Comparison of ENCODE assay signal across 23 cellular contexts in the genomic region with DNA sequence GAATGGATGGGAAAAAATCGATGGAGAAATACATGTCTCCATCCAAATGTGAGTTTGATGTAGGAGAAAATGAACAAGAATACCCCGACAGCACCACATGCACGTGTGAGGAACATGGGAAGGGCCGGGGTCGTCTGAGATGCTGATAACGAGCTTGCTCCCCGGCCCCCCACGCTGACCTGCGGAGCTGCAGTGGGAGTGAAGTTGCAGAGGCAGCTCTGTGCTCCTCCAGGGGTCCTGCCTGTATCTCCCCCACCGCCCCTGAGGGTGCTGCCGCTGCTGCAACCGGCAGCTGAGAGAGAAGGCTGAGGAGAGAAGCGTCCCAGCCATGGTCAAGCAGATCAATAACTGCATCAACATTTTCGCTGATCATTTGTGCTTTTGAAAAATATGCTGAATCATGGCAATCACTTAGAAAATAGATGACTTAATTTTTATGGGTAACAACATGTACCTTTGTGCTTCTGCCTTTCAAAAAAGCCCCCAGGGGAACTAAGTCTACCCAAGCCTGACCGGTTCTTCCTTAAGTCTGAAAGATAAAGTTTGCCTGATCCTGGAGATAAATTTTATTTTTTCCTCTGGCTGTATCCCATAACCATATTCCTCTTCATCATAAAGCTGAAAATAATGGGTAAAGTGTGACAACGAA. TPM values are rescaled to one million over a fixed set of nuclear protein-coding genes. Genes with fewer than 3 reads are reported as not detected.
A peak's percentile ranks its signal among the peaks of the same experiment; 100 is the strongest.
DNase-seq lines count a peak whose midpoint lies in the region; ATAC-seq, FAIRE-seq and TF ChIP-seq lines count a peak whose summit lies in the region.
"Had no signal": no experiment of that assay in that cellular context is flagged by ENCODE, and none has a peak within 500 bp of the region (broad histone marks: within the 10 kb centered on the region; RNA-seq: fewer than 3 reads in every experiment).

No MANE protein-coding gene starts in this region.

- H2BK12ac ChIP-seq in H1 (ENCODE audit: low read depth, low read length) = no peak overlapping the region

- H2AK5ac ChIP-seq in H1 (ENCODE audit: low read depth, low read length) = no peak overlapping the region

- no peak overlapping the region for H3K4me3 ChIP-seq in A549
- H3K4me3 ChIP-seq in H7 (ENCODE audit: insufficient read depth, low read depth, low read length) = no peak overlapping the region
- no peak overlapping the region for H3K4me3 ChIP-seq in H1 (ENCODE audit: extremely low read depth in 1 of 4, insufficient read depth in 2 of 4, low read depth in 3 of 4, low read length in 4 of 4)
- H3K4me3 ChIP-seq in BE2C (ENCODE audit: low read depth, low read length) = no peak overlapping the region
- H3K4me3 ChIP-seq in Peyer's patch = no peak overlapping the region
- H3K4me3 ChIP-seq: SJSA1 had no signal

- H3K9me3 Mint-ChIP-seq in mesothelial cell of epicardium = no peaks in the 10 kb centered on the region
- H3K9me3 Mint-ChIP-seq: CD8-positive, alpha-beta memory T cell; IgD-negative memory B cell had no signal

- TF ChIP-seq CTCF in A549 (IDR thresholded peaks at IDR 0.05) = no peak
- no peak for TF ChIP-seq CTCF in H1 (IDR thresholded peaks at IDR 0.05; ENCODE audit: control extremely low read depth in 1 of 3, insufficient read depth in 1 of 3, low read depth in 1 of 3, low read length in 3 of 3)
- TF ChIP-seq CTCF in mesothelial cell of epicardium (IDR thresholded peaks at IDR 0.05; ENCODE audit: unreplicated experiment) = no peak
- no peak for TF ChIP-seq CTCF in BE2C (IDR thresholded peaks at IDR 0.05; ENCODE audit: low read depth, low read length)
- no peak for TF ChIP-seq CTCF in Peyer's patch (IDR thresholded peaks at IDR 0.05)

- H3K4me1 Mint-ChIP-seq in mesothelial cell of epicardium = peaks cover 25% of the 10 kb centered on the region

- ATAC-seq in A549 = no peak
- ATAC-seq: Right ventricle myocardium inferior had no signal

- H4K8ac ChIP-seq in H1 (ENCODE audit: extremely low read depth, insufficient read depth, low read length) = no peak overlapping the region

- TF ChIP-seq EP300 in A549 (IDR thresholded peaks at IDR 0.05) (no peak), H1 (IDR thresholded peaks at IDR 0.05; ENCODE audit: borderline replicate concordance in 1 of 2, low read depth in 2 of 2, low read length in 2 of 2) (no peak)

- no peak for DNase-seq in A549 (ENCODE audit: low read depth in 1 of 2, low spot score in 1 of 2)
- DNase-seq in H7 = peak; percentile 57
- no peak for DNase-seq in H1 (ENCODE audit: low read depth in 1 of 2, low spot score in 2 of 2)
- DNase-seq in mesothelial cell of epicardium (ENCODE audit: low spot score in 2 of 2, unreplicated experiment in 2 of 2) = no peak
- no peak for DNase-seq in stimulated activated CD4-positive, alpha-beta T cell treated with anti-CD3 and anti-CD28 coated beads, Interleukin-1b, Interleukin-23, amount 100 ng/mL, for 48 hours
- DNase-seq in NCI-H446 treated with DMSO at 0.1 percent for 48 hours (lab: John Stamatoyannopoulos, UW) = no peak
- DNase-seq in BE2C = no peak
- DNase-seq in Peyer's patch = no peak
- DNase-seq: C1 segment of cervical spinal cord; Calu3; CD8-positive, alpha-beta memory T cell; Karpas-422; NCI-H1694 treated with DMSO at 0.1 percent for 48 hours; NCI-H2081 treated with DMSO at 0.1 percent for 48 hours; NCI-H2171 treated with DMSO at 0.1 percent for 48 hours; NCI-H526 had no signal

- no peaks in the 10 kb centered on the region for H3K36me3 ChIP-seq in H7 (replicated peaks; ENCODE audit: control insufficient read depth, insufficient read depth, low read length)
- no peaks in the 10 kb centered on the region for H3K36me3 ChIP-seq in H1 (ENCODE audit: control insufficient read depth in 2 of 4, insufficient read depth in 4 of 4, low read length in 3 of 4)
- H3K36me3 ChIP-seq in BE2C = no peaks in the 10 kb centered on the region
- no peaks in the 10 kb centered on the region for H3K36me3 ChIP-seq in Peyer's patch
- H3K36me3 ChIP-seq: SJSA1 had no signal

- no peak overlapping the region for H3K4ac ChIP-seq in H1 (replicated peaks; ENCODE audit: insufficient read length, low read depth, low read length)

- TF ChIP-seq POLR2A in A549 (IDR thresholded peaks at IDR 0.05; ENCODE audit: low read length) (no peak), H1 (IDR thresholded peaks at IDR 0.05; ENCODE audit: control extremely low read depth in 1 of 2, low read depth in 2 of 2, low read length in 2 of 2) (no peak), Peyer's patch (IDR thresholded peaks at IDR 0.05) (no peak)

- TF ChIP-seq RAD21 in A549 (conservative IDR thresholded peaks at IDR 0.05 in 1 of 2, IDR thresholded peaks at IDR 0.05 in 1 of 2) (no peak), H1 (IDR thresholded peaks at IDR 0.05 in 1 of 2, conservative IDR thresholded peaks at IDR 0.05 in 1 of 2; ENCODE audit: low read depth in 2 of 2, low read length in 2 of 2) (no peak)

- H2BK15ac ChIP-seq in H1 (ENCODE audit: low read length) = peak overlapping the region; percentile 72; the same call in 1 of the 2 replicates

- H3K9me3 ChIP-seq in A549 (no peaks in the 10 kb centered on the region), H1 (ENCODE audit: insufficient read depth in 2 of 2, low read depth in 1 of 2, low read length in 1 of 2) (no peaks in the 10 kb centered on the region), BE2C (no peaks in the 10 kb centered on the region), Peyer's patch (no peaks in the 10 kb centered on the region)
- H3K9me3 ChIP-seq: SJSA1 had no signal

- POLR2A ChIA-PET in A549 (lab: Yijun Ruan, JAX) (no interaction called here), H1 (lab: Charles Lee; ENCODE audit: partially characterized antibody) (interaction anchor here (1.8 kb wide), 1 partner anchor 115 kb away, joined by 4 read pairs; no protein-coding TSS in a partner anchor)

- no peaks in the 10 kb centered on the region for H3K36me3 Mint-ChIP-seq in mesothelial cell of epicardium
- H3K36me3 Mint-ChIP-seq: CD8-positive, alpha-beta memory T cell; IgD-negative memory B cell had no signal

- H3K23me2 ChIP-seq in H1 (ENCODE audit: low read depth, low read length) = no peaks in the 10 kb centered on the region

- peak overlapping the region; percentile 86 for H3K27ac Mint-ChIP-seq in mesothelial cell of epicardium
- H3K27ac Mint-ChIP-seq: IgD-negative memory B cell had no signal

- 84% methylated on average over 12 of the region's 16 CpGs for WGBS in A549 (ENCODE audit: missing lambda C conversion rate)
- WGBS in H1 (ENCODE audit: extremely low coverage in 1 of 2, insufficient coverage in 1 of 2, insufficient read length in 1 of 2, insufficient replicate concordance in 2 of 2, low coverage in 1 of 2, low lambda C conversion rate in 2 of 2, missing lambda C conversion rate in 1 of 2), 2 experiments = 85% methylated on average over 16 of the region's 16 CpGs; no CpG with 5 or more reads in 1 of the 2 experiments

- no peaks in the 10 kb centered on the region for H4K20me1 ChIP-seq in H1 (replicated peaks in 1 of 2; ENCODE audit: control insufficient read depth in 1 of 2, insufficient read depth in 2 of 2, low read length in 2 of 2)

- no peak overlapping the region for H3K9ac ChIP-seq in H1 (replicated peaks in 1 of 4; ENCODE audit: extremely low read depth in 1 of 4, low read depth in 3 of 4, low read length in 3 of 4)

- no peaks in the 10 kb centered on the region for H3K79me1 ChIP-seq in H1 (ENCODE audit: low read depth, low read length)

- no peak overlapping the region for H4K91ac ChIP-seq in H1 (replicated peaks; ENCODE audit: insufficient read length, low read length)

- no peak overlapping the region for H3K27ac ChIP-seq in A549
- H3K27ac ChIP-seq in H1 (ENCODE audit: low read depth, low read length) = no peak overlapping the region
- H3K27ac ChIP-seq in Peyer's patch = no peak overlapping the region
- H3K27ac ChIP-seq: SJSA1 had no signal

- CTCF ChIA-PET in A549 (lab: Yijun Ruan, JAX) (no interaction called here), H1 (lab: Charles Lee; ENCODE audit: partially characterized antibody) (interaction anchor here (0.6 to 1.7 kb wide), 6 partner anchors 11 to 222 kb away, joined by 3 to 7 read pairs (median 4); no protein-coding TSS in a partner anchor)

- H3K27me3 Mint-ChIP-seq in mesothelial cell of epicardium (ENCODE audit: low read depth) = no peaks in the 10 kb centered on the region

- H3K18ac ChIP-seq in H1 (ENCODE audit: extremely low read depth, low read length) = no peak overlapping the region

- no peak overlapping the region for H2BK120ac ChIP-seq in H1 (replicated peaks; ENCODE audit: low read depth, low read length)

- H4K5ac ChIP-seq in H1 (ENCODE audit: insufficient read length, low read depth, low read length) = no peak overlapping the region

- FAIRE-seq in A549 (lab: Jason Lieb, UNC) = no peak
- no peak for FAIRE-seq in H1 (lab: Jason Lieb, UNC)
- FAIRE-seq: G401.6, GM12892, HTR-8/SVneo had no signal

- no peak overlapping the region for H2BK5ac ChIP-seq in H1 (ENCODE audit: low read depth, low read length)

- no peak overlapping the region for H2AFZ ChIP-seq in H1 (ENCODE audit: low read length)

- H3K4me1 ChIP-seq in A549 = no peaks in the 10 kb centered on the region
- H3K4me1 ChIP-seq in H1 (replicated peaks in 1 of 4; ENCODE audit: control insufficient read depth in 3 of 4, insufficient read depth in 4 of 4, low read length in 3 of 4) = no peaks in the 10 kb centered on the region
- H3K4me1 ChIP-seq in BE2C = peaks cover 4% of the 10 kb centered on the region
- H3K4me1 ChIP-seq in Peyer's patch = no peaks in the 10 kb centered on the region
- H3K4me1 ChIP-seq: SJSA1 had no signal

- H3K23ac ChIP-seq in H1 (ENCODE audit: insufficient read length) = no peak overlapping the region

- peak overlapping the region; percentile 1 for H3K4me3 Mint-ChIP-seq in mesothelial cell of epicardium
- H3K4me3 Mint-ChIP-seq: CD8-positive, alpha-beta memory T cell; IgD-negative memory B cell had no signal

- no peak overlapping the region for H3K14ac ChIP-seq in H1 (ENCODE audit: insufficient read length)

- H3K27me3 ChIP-seq in H7 (ENCODE audit: control insufficient read depth, insufficient read depth, low read length) (no peaks in the 10 kb centered on the region), H1 (replicated peaks in 1 of 4; ENCODE audit: control insufficient read depth in 3 of 4, extremely low read depth in 1 of 4, insufficient read depth in 3 of 4, low read length in 3 of 4) (no peaks in the 10 kb centered on the region), BE2C (no peaks in the 10 kb centered on the region), Peyer's patch (no peaks in the 10 kb centered on the region)

- H3K56ac ChIP-seq in H1 (replicated peaks; ENCODE audit: insufficient read length, low read depth, low read length) = no peak overlapping the region

- no peak overlapping the region for H2BK20ac ChIP-seq in H1 (ENCODE audit: low read length)

- no peaks in the 10 kb centered on the region for H3K79me2 ChIP-seq in H1 (ENCODE audit: control insufficient read depth in 1 of 2, insufficient read depth in 2 of 2, low read length in 2 of 2)

- H3K4me2 ChIP-seq in A549 (no peak overlapping the region), H1 (ENCODE audit: insufficient read depth in 1 of 2, low read depth in 2 of 2, low read length in 2 of 2) (no peak overlapping the region)

RNA-seq across cellular contexts. Expression of a gene that starts 18.2 kb away (rescaled TPM):
- 15.7 and 19.0 TPM in 2 replicates for polyA plus RNA-seq in A549 (2011; rRNA removed)
- polyA plus RNA-seq in A549 (2012; cell fraction: cytosol; rRNA removed) = 17.4 and 17.7 TPM in 2 replicates
- 38.7 and 48.2 TPM in 2 replicates for polyA plus RNA-seq in A549 (2012; cell fraction: nucleus; rRNA removed)
- polyA plus RNA-seq in A549 (2017; fragmentation: RNase III; extraction: RNeasy Plus Mini Kit Qiagen cat#74134 plus additional on column Dnase treatment) = 12.5 to 14.2 TPM (median 13.8 TPM) in 3 replicates
- 8.5 and 10.7 TPM in 2 replicates for polyA minus RNA-seq in A549 (2011; rRNA and poly(A)+ RNA removed)
- 21.0 and 22.8 TPM in 2 replicates for total RNA-seq in H7 (2014; rRNA removed; shearing (Covaris generic))
- total RNA-seq in H1 (2021; fragmentation: NEBNext Ultra II Directional; extraction: Animal tissue kit (Norgen Biotek cat#: 25700)) = 23.6 and 25.4 TPM in 2 replicates
- 35.5 and 38.2 TPM in 2 replicates for polyA plus RNA-seq in H1 (2011; rRNA removed)
- polyA plus RNA-seq in H1 (2011; cell fraction: cytosol; rRNA removed) = 36.4 TPM
- polyA plus RNA-seq in H1 (2011; cell fraction: nucleus; rRNA removed) = 55.1 TPM
- polyA plus RNA-seq in H1 (2012, experiment 1 of 2) = 23.7 to 27.2 TPM (median 25.9 TPM) in 4 replicates
- 17.0 TPM for polyA plus RNA-seq in H1 (2012, experiment 2 of 2)
- 20.8 TPM for polyA plus RNA-seq in H1 (2013, experiment 1 of 2)
- 20.3 TPM for polyA plus RNA-seq in H1 (2013, experiment 2 of 2)
- 17.3 and 21.0 TPM in 2 replicates for polyA minus RNA-seq in H1 (2011; rRNA and poly(A)+ RNA removed)
- 8.7 TPM for polyA minus RNA-seq in H1 (2011; cell fraction: cytosol; rRNA and poly(A)+ RNA removed)
- polyA minus RNA-seq in H1 (2011; cell fraction: nucleus; rRNA and poly(A)+ RNA removed) = 14.9 TPM
- 39.5 to 41.4 TPM (median 40.8 TPM) in 3 replicates for total RNA-seq in mesothelial cell of epicardium
- 46.6 TPM for polyA plus RNA-seq in BE2C (2012; ENCODE audit: insufficient read depth, insufficient read length, low read depth)
- total RNA-seq in Peyer's patch = 10 to 100 TPM; 27.1 to 43.2 (median 35.8) TPM

RNA-seq across cellular contexts. Expression of a gene that starts 35.6 kb away (rescaled TPM):
- polyA plus RNA-seq in A549 (2011; rRNA removed) = 1.0 and 1.1 TPM in 2 replicates
- polyA plus RNA-seq in A549 (2012; cell fraction: cytosol; rRNA removed) = 0.71 and 0.88 TPM in 2 replicates
- polyA plus RNA-seq in A549 (2012; cell fraction: nucleus; rRNA removed) = 0.38 and 0.78 TPM in 2 replicates
- polyA plus RNA-seq in A549 (2017; fragmentation: RNase III; extraction: RNeasy Plus Mini Kit Qiagen cat#74134 plus additional on column Dnase treatment) = 1.2 to 1.7 TPM (median 1.5 TPM) in 3 replicates
- 0.41 and 0.88 TPM in 2 replicates for polyA minus RNA-seq in A549 (2011; rRNA and poly(A)+ RNA removed)
- 12.1 and 20.8 TPM in 2 replicates for total RNA-seq in H7 (2014; rRNA removed; shearing (Covaris generic))
- 24.7 and 27.9 TPM in 2 replicates for total RNA-seq in H1 (2021; fragmentation: NEBNext Ultra II Directional; extraction: Animal tissue kit (Norgen Biotek cat#: 25700))
- polyA plus RNA-seq in H1 (2011; rRNA removed) = 14.8 and 21.5 TPM in 2 replicates
- 23.6 TPM for polyA plus RNA-seq in H1 (2011; cell fraction: cytosol; rRNA removed)
- 14.3 TPM for polyA plus RNA-seq in H1 (2011; cell fraction: nucleus; rRNA removed)
- 17.1 to 20.8 TPM (median 17.7 TPM) in 4 replicates for polyA plus RNA-seq in H1 (2012, experiment 1 of 2)
- 24.0 TPM for polyA plus RNA-seq in H1 (2012, experiment 2 of 2)
- polyA plus RNA-seq in H1 (2013, experiment 1 of 2) = 16.4 TPM
- 16.1 TPM for polyA plus RNA-seq in H1 (2013, experiment 2 of 2)
- polyA minus RNA-seq in H1 (2011; rRNA and poly(A)+ RNA removed) = 8.5 and 11.9 TPM in 2 replicates
- polyA minus RNA-seq in H1 (2011; cell fraction: cytosol; rRNA and poly(A)+ RNA removed) = 11.2 TPM
- 4.9 TPM for polyA minus RNA-seq in H1 (2011; cell fraction: nucleus; rRNA and poly(A)+ RNA removed)
- 8.9 to 10.2 TPM (median 9.6 TPM) in 3 replicates for total RNA-seq in mesothelial cell of epicardium
- polyA plus RNA-seq in BE2C (2012; ENCODE audit: insufficient read depth, insufficient read length, low read depth) = 0.48 TPM
- total RNA-seq in Peyer's patch = 10 to 100 TPM; 15.7 to 69.1 (median 62.2) TPM
- total RNA-seq: OCI-LY7 had no signal
